ENCODE assay signal across 8 cellular contexts in genomic region chr16:1706386-1707192, GRCh38. TPM values are rescaled to one million over a fixed set of nuclear protein-coding genes. Genes with fewer than 3 reads are reported as not detected.
DNase-seq lines count a peak whose midpoint lies in the region; ATAC-seq and TF ChIP-seq lines count a peak whose summit lies in the region.

No MANE protein-coding gene starts in this region.

- in situ Hi-C loops in GM13976 (cut with MboI; ENCODE audit: low sequenced_read_pairs, unreplicated experiment): no loop called here

- peaks cover 49% of the 10 kb centered on the region for H3K79me2 ChIP-seq in OCI-LY7 (ENCODE audit: insufficient read depth, low read depth, low read length)

- H2AFZ ChIP-seq in OCI-LY7 (ENCODE audit: low read length): peak overlapping the region; percentile 56; the same call in 1 of the 2 replicates

- no TSS peak for BruUV-seq in OCI-LY7 (replicated peaks; lab: Mats Ljungman, UMichigan)

- H3K27ac ChIP-seq in OCI-LY7 (ENCODE audit: low read depth, low read length, poor library complexity, severe bottlenecking) (peak overlapping the region; percentile 57), heart left ventricle (peak overlapping the region; percentile 69 to 99 (median 94))

- H3K4me1 ChIP-seq in OCI-LY7 (ENCODE audit: insufficient read depth, low read length, poor library complexity, severe bottlenecking) (peaks cover 38% of the 10 kb centered on the region), heart left ventricle (peaks cover 0 to 46% (median 32%) of the 10 kb centered on the region in 12 donors)

- no peaks in the 10 kb centered on the region for H3K9me2 ChIP-seq in OCI-LY7 (ENCODE audit: insufficient read depth, low read length)

- TF ChIP-seq POLR2A in heart left ventricle (IDR thresholded peaks at IDR 0.05): no peak

- intact Hi-C loops in OCI-LY7 (cut with micrococcal nuclease; ENCODE audit: unreplicated experiment) (loop anchor here (2.0 kb wide), 1 partner anchor 66 kb away; the partner anchor contains the start of genes EME2 and MRPS34), heart left ventricle (cut with DNase I) (loop anchor here in 5 of 10 donors (2.0 to 10.0 kb wide), 11 partner anchors 62 to 398 kb away; partner anchors contain the start of genes CRAMP1 (in 3 of the 5), IFT140 (in 3 of the 5), CLCN7 (in 1 of the 5) and EME2 (in 1 of the 5))

- H3K36me3 ChIP-seq in OCI-LY7 (ENCODE audit: insufficient read depth, low read length) (peaks cover 34% of the 10 kb centered on the region), heart left ventricle (peaks cover 0 to 15% (median 5%) of the 10 kb centered on the region in 9 donors)

- TF ChIP-seq CTCF in GM13976 (IDR thresholded peaks at IDR 0.05; ENCODE audit: borderline replicate concordance, control extremely low read depth, extremely low read depth, insufficient read depth, missing control alignments) (no peak), OCI-LY7 (conservative IDR thresholded peaks at IDR 0.05; ENCODE audit: low read length) (no peak), heart left ventricle (IDR thresholded peaks at IDR 0.05) (no peak)

- peaks cover 15% of the 10 kb centered on the region; the same call in 1 of the 2 replicates for H4K20me1 ChIP-seq in OCI-LY7 (ENCODE audit: insufficient read depth, low read length)

- H3K9me3 ChIP-seq in OCI-LY7 (ENCODE audit: low read length) (no peaks in the 10 kb centered on the region), heart left ventricle (no peaks in the 10 kb centered on the region)

- CTCF ChIA-PET in OCI-LY7 (lab: Charles Lee; ENCODE audit: unreplicated experiment): interaction anchor here (0.8 to 0.9 kb wide), 2 partner anchors 17 to 29 kb away, joined by 3 read pairs; partner anchors contain the start of gene JPT2

- ATAC-seq in HG02588 (IDR thresholded peaks at IDR 0.05; ENCODE audit: unreplicated experiment): peak; percentile 15
- peak in 2 of 4 donors; percentile 7 to 24 for ATAC-seq in heart left ventricle

- peak overlapping the region; percentile 83 for H3K4me3 ChIP-seq in OCI-LY7 (ENCODE audit: low read depth, low read length, poor library complexity, severe bottlenecking)
- peak overlapping the region; percentile 74 to 99 (median 92) for H3K4me3 ChIP-seq in heart left ventricle

- H3K27me3 ChIP-seq in heart left ventricle: no peaks in the 10 kb centered on the region

- DNase-seq in GM13976 (ENCODE audit: low spot score) (peak; percentile 71), OCI-LY7 (ENCODE audit: low spot score) (peak; percentile 63), heart left ventricle (peak in 1 of 5 donors; percentile 40), putamen (ENCODE audit: low spot score) (peak; percentile 34), inferior parietal cortex (ENCODE audit: extremely low spot score) (no peak), A172 (ENCODE audit: low spot score) (no peak)
- DNase-seq in activated naive CD4-positive, alpha-beta T cell treated with anti-CD3 and anti-CD28 coated beads, Interleukin-2, amount 50 U/mL, for 16 hours: peak; percentile 64

- H3K4me2 ChIP-seq in OCI-LY7 (ENCODE audit: low read length): peak overlapping the region; percentile 90

- POLR2A ChIA-PET in OCI-LY7 (lab: Charles Lee): interaction anchor here (0.8 to 2.0 kb wide), 2 partner anchors 29 to 971 kb away, joined by 5 to 12 read pairs; partner anchors contain the start of gene JPT2

- WGBS in heart left ventricle, 4 donors: 0 to 1% (median 1%) methylated on average over 29 to 62 of the region's 62 CpGs

RNA-seq across cellular contexts. Expression of gene MAPK8IP3, which starts 0.6 kb away (rescaled TPM):
- 95.9 and 114 TPM in 2 replicates for total RNA-seq in OCI-LY7 (2014; rRNA removed; shearing (Covaris generic))
- total RNA-seq in OCI-LY7 (2022): 130 and 133 TPM in 2 replicates
- 10 to 100 TPM; 29.5 to 71.3 (median 63.1) TPM for total RNA-seq in heart left ventricle
- 10 to 100 TPM; 29.5 to 70.2 TPM for polyA plus RNA-seq in heart left ventricle
- 26.0 and 39.3 TPM in 2 replicates for total RNA-seq in A172 (2014; rRNA removed; shearing (Covaris generic))

RNA-seq across cellular contexts. Expression of gene JPT2, which starts 28.5 kb away (rescaled TPM):
- total RNA-seq in OCI-LY7 (2014; rRNA removed; shearing (Covaris generic)): 48.3 and 67.4 TPM in 2 replicates
- total RNA-seq in OCI-LY7 (2022) (75.2 and 80.3 TPM in 2 replicates), heart left ventricle (10 to 100 TPM; 11.7 to 50.4 (median 34.1) TPM)
- polyA plus RNA-seq in heart left ventricle: 10 to 100 TPM; 11.0 to 76.1 TPM
- 120 and 149 TPM in 2 replicates for total RNA-seq in A172 (2014; rRNA removed; shearing (Covaris generic))

Comparison
In these comparisons a context has a peak if more than half of its experiments do, and no peak if none do; other contexts are left out.
1. DNase-seq: peak in GM13976 (single experiment), OCI-LY7 (single experiment), activated naive CD4-positive, alpha-beta T cell treated with anti-CD3 and anti-CD28 coated beads, Interleukin-2, amount 50 U/mL, for 16 hours (single experiment) and putamen (single experiment); none in inferior parietal cortex (single experiment) and A172 (single experiment).